In genomic region chr4:110907801-110908313, GRCh38 we compare ENCODE assay signal across 22 cellular contexts.
DNase-seq lines count a peak whose midpoint lies in the region; FAIRE-seq and TF ChIP-seq lines count a peak whose summit lies in the region.
"Had no signal": no experiment of that assay in that cellular context is flagged by ENCODE, and none has a peak within 500 bp of the region (broad histone marks: within the 10 kb centered on the region; RNA-seq: fewer than 3 reads in every experiment).

No MANE protein-coding gene starts in this region.

- H3K9me3 ChIP-seq in HEK293 (ENCODE audit: control insufficient read depth, insufficient read depth, low read depth, low read length) (no peaks in the 10 kb centered on the region), small intestine (ENCODE audit: control insufficient read depth, low read depth) (no peaks in the 10 kb centered on the region)
- H3K9me3 ChIP-seq: BE2C; BLaER1 treated with 17β-estradiol and CSF1 and Interleukin-3, amounts not matched to agents 10 nM and 100 nM; HAP-1 had no signal

- no peak overlapping the region for H3K27ac ChIP-seq in HEK293 (ENCODE audit: extremely low read depth, low read depth, low read length)
- no peak overlapping the region for H3K27ac ChIP-seq in small intestine (ENCODE audit: low read depth in 1 of 2, low read length in 1 of 2)
- H3K27ac ChIP-seq: BLaER1 treated with 17β-estradiol and CSF1 and Interleukin-3, amounts not matched to agents 10 nM and 100 nM had no signal

- H3K4me3 ChIP-seq in HEK293 (ENCODE audit: low read depth, low read length) (no peak overlapping the region), small intestine (ENCODE audit: low read depth in 1 of 2, low read length in 2 of 2) (no peak overlapping the region)
- H3K4me3 ChIP-seq: BLaER1 treated with 17β-estradiol and CSF1 and Interleukin-3, amounts not matched to agents 10 nM and 100 nM; GM12878; HAP-1 had no signal

- H3K36me3 ChIP-seq in HEK293 (ENCODE audit: control insufficient read depth in 2 of 2, insufficient read depth in 1 of 2, low read length in 2 of 2) (no peaks in the 10 kb centered on the region), small intestine (ENCODE audit: control insufficient read depth in 2 of 2, insufficient read depth in 2 of 2, low read length in 2 of 2) (no peaks in the 10 kb centered on the region)
- H3K36me3 ChIP-seq: BE2C; BLaER1 treated with 17β-estradiol and CSF1 and Interleukin-3, amounts not matched to agents 10 nM and 100 nM; HAP-1 had no signal

- TF ChIP-seq POLR2A in GM12891 (IDR thresholded peaks at IDR 0.05; ENCODE audit: low read depth, low read length), result no peak

- CTCF ChIA-PET in HEK293 (lab: Yijun Ruan, JAX), result interaction anchor here (0.5 to 0.6 kb wide), 2 partner anchors 361 to 377 kb away, joined by 4 read pairs; no protein-coding TSS in a partner anchor

- POLR2A ChIA-PET in HEK293 (lab: Yijun Ruan, JAX), result no interaction called here

- FAIRE-seq in colon (lab: Jason Lieb, UNC) (peak; percentile 36), small intestine (lab: Jason Lieb, UNC) (peak; percentile 84), GM12891 (lab: Jason Lieb, UNC) (no peak)
- FAIRE-seq: A204.1, D721Med, G401.6, GM12878, GM18507, H54 had no signal

- peaks cover 11% of the 10 kb centered on the region for H3K4me1 ChIP-seq in HEK293 (ENCODE audit: control insufficient read depth, insufficient read depth, low read length)
- no peaks in the 10 kb centered on the region for H3K4me1 ChIP-seq in small intestine (ENCODE audit: control insufficient read depth in 2 of 2, insufficient read depth in 1 of 2, low read depth in 1 of 2, low read length in 1 of 2)
- H3K4me1 ChIP-seq: BE2C had no signal

- peak; percentile 56 for DNase-seq in HT-29 (ENCODE audit: low spot score)
- DNase-seq in small intestine, result peak; percentile 92
- DNase-seq in GDM1 (lab: John Stamatoyannopoulos, UW), result no peak
- no peak for DNase-seq in NCI-H82 treated with DMSO at 0.1 percent for 48 hours (lab: John Stamatoyannopoulos, UW; ENCODE audit: unreplicated experiment)
- DNase-seq in GM12891 (ENCODE audit: insufficient read length, low spot score), result no peak
- DNase-seq: AML-193; BE2C; CD4-positive, alpha-beta T cell; CD8-positive, alpha-beta memory T cell; DMS 273 treated with DMSO at 0.1 percent for 48 hours; DND-41; GOT3 had no signal

- TF ChIP-seq CTCF in HEK293 (tag by site-specific recombination; IDR thresholded peaks at IDR 0.05), result no peak

- H3K27me3 ChIP-seq in small intestine (ENCODE audit: control insufficient read depth in 2 of 2, insufficient read depth in 2 of 2, low read length in 2 of 2), result no peaks in the 10 kb centered on the region
- H3K27me3 ChIP-seq: BLaER1 treated with 17β-estradiol and CSF1 and Interleukin-3, amounts not matched to agents 10 nM and 100 nM had no signal

- WGBS in small intestine, 3 donors, result 14 to 51% (median 33%) methylated on average over 1 of the region's 1 CpG

TF ChIP-seq in HEK293, 187 proteins besides CTCF, POLR2A, EP300 and RAD21 (continues in another document):
- TF ChIP-seq ZNF416 (tag by site-specific recombination; IDR thresholded peaks at IDR 0.05) (no peak), ZNF169 (tag by site-specific recombination; IDR thresholded peaks at IDR 0.05) (no peak), MYNN (tag by site-specific recombination; IDR thresholded peaks at IDR 0.05; ENCODE audit: borderline replicate concordance) (no peak), ZNF624 (tag by site-specific recombination; IDR thresholded peaks at IDR 0.05) (no peak), ZNF174 (tag by site-specific recombination; IDR thresholded peaks at IDR 0.05) (no peak), GLIS2 (tag by site-specific recombination; IDR thresholded peaks at IDR 0.05) (no peak), FEZF1 (tag by site-specific recombination; IDR thresholded peaks at IDR 0.05) (peak; percentile 41; the same call in 1 of the 2 replicates), ZNF560 (tag by site-specific recombination; IDR thresholded peaks at IDR 0.05; ENCODE audit: borderline replicate concordance) (no peak), ZNF510 (tag by site-specific recombination; IDR thresholded peaks at IDR 0.05; ENCODE audit: insufficient replicate concordance) (no peak)
- TF ChIP-seq, protein P1, sequence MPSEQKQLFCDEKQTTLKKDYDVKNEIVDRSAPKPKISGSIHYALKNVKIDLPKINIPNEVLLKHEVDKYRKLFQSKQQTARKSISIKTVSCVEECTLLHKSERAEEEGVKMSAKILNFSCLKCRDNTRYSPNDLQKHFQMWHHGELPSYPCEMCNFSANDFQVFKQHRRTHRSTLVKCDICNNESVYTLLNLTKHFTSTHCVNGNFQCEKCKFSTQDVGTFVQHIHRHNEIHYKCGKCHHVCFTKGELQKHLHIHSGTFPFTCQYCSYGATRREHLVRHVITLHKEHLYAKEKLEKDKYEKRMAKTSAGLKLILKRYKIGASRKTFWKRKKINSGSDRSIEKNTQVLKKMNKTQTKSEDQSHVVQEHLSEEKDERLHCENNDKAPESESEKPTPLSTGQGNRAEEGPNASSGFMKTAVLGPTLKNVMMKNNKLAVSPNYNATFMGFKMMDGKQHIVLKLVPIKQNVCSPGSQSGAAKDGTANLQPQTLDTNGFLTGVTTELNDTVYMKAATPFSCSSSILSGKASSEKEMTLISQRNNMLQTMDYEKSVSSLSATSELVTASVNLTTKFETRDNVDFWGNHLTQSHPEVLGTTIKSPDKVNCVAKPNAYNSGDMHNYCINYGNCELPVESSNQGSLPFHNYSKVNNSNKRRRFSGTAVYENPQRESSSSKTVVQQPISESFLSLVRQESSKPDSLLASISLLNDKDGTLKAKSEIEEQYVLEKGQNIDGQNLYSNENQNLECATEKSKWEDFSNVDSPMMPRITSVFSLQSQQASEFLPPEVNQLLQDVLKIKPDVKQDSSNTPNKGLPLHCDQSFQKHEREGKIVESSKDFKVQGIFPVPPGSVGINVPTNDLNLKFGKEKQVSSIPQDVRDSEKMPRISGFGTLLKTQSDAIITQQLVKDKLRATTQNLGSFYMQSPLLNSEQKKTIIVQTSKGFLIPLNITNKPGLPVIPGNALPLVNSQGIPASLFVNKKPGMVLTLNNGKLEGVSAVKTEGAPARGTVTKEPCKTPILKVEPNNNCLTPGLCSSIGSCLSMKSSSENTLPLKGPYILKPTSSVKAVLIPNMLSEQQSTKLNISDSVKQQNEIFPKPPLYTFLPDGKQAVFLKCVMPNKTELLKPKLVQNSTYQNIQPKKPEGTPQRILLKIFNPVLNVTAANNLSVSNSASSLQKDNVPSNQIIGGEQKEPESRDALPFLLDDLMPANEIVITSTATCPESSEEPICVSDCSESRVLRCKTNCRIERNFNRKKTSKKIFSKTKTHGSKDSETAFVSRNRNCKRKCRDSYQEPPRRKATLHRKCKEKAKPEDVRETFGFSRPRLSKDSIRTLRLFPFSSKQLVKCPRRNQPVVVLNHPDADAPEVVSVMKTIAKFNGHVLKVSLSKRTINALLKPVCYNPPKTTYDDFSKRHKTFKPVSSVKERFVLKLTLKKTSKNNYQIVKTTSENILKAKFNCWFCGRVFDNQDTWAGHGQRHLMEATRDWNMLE (tag by site-specific recombination; conservative IDR thresholded peaks at IDR 0.05; ENCODE audit: low read depth), result no peak

TF ChIP-seq in GM12891, 5 proteins besides CTCF, POLR2A, EP300 and RAD21:
- no peak for TF ChIP-seq POLR2AphosphoS5 (IDR thresholded peaks at IDR 0.05; ENCODE audit: low read depth, low read length)
- no peak for TF ChIP-seq SPI1 (IDR thresholded peaks at IDR 0.05; ENCODE audit: low read depth, low read length)
- no peak for TF ChIP-seq TAF1 (IDR thresholded peaks at IDR 0.05; ENCODE audit: low read depth, low read length)
- TF ChIP-seq POU2F2 (IDR thresholded peaks at IDR 0.05; ENCODE audit: low read depth, low read length), result no peak
- TF ChIP-seq PAX5 (IDR thresholded peaks at IDR 0.05; ENCODE audit: insufficient read depth, low read length, severe bottlenecking), result no peak

Comparison
In these comparisons a context has a peak if more than half of its experiments do, and no peak if none do; other contexts are left out.
1. DNase-seq: peak in HT-29 (single experiment) and small intestine (single experiment); none in GDM1 (single experiment), NCI-H82 treated with DMSO at 0.1 percent for 48 hours (single experiment) and GM12891 (single experiment).